Comparison of ENCODE assay signal across 8 cellular contexts in genomic region chr4:112636688-112637551, GRCh38. TPM values are rescaled to one million over a fixed set of nuclear protein-coding genes. Genes with fewer than 3 reads are reported as not detected.
DNase-seq lines count a peak whose midpoint lies in the region; ATAC-seq and TF ChIP-seq lines count a peak whose summit lies in the region.

LARP7 (plus strand) TSS chr4:112637143; CDS start chr4:112644670, 7,527 bp downstream.
A gene with protein sequence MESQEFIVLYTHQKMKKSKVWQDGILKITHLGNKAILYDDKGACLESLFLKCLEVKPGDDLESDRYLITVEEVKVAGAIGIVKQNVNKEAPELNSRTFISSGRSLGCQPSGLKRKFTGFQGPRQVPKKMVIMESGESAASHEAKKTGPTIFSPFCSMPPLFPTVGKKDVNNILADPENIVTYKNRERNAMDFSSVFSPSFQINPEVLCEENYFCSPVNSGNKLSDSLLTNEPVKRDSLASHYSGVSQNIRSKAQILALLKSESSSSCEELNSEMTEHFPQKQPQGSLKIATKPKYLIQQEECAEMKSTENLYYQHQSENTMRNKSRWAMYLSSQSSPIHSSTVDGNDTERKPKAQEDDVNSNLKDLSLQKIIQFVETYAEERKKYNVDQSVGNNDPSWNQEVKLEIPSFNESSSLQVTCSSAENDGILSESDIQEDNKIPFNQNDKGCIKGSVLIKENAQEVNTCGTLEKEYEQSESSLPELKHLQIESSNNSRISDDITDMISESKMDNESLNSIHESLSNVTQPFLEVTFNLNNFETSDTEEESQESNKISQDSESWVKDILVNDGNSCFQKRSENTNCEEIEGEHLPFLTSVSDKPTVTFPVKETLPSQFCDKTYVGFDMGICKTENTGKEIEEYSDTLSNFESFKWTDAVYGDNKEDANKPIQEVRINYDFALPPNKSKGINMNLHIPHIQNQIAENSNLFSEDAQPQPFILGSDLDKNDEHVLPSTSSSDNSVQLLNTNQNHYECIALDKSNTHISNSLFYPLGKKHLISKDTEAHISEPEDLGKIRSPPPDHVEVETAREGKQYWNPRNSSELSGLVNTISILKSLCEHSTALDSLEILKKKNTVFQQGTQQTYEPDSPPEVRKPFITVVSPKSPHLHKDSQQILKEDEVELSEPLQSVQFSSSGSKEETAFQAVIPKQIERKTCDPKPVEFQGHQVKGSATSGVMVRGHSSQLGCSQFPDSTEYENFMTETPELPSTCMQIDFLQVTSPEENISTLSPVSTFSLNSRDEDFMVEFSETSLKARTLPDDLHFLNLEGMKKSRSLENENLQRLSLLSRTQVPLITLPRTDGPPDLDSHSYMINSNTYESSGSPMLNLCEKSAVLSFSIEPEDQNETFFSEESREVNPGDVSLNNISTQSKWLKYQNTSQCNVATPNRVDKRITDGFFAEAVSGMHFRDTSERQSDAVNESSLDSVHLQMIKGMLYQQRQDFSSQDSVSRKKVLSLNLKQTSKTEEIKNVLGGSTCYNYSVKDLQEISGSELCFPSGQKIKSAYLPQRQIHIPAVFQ (N-terminal part only) (minus strand): TSS chr4:112636909. CDS start chr4:112633176, 3,733 bp downstream.

- intact Hi-C loops in OCI-LY7 (cut with micrococcal nuclease; ENCODE audit: unreplicated experiment) (loop anchor here (1.0 to 10.0 kb wide), 6 partner anchors 60 to 1968 kb away; partner anchors contain the start of genes AP1AR, CAMK2D and FAM241A), mucosa of descending colon (cut with DNase I, micrococcal nuclease) (loop anchor here (10.0 kb wide), 2 partner anchors 128 to 298 kb away; no protein-coding TSS in a partner anchor)

- peaks cover 93% of the 10 kb centered on the region for H3K79me2 ChIP-seq in OCI-LY7 (ENCODE audit: insufficient read depth, low read depth, low read length)

- peak within 1 kb of the TSS; percentile 88 for H3K4me3 ChIP-seq in OCI-LY7 (ENCODE audit: low read depth, low read length, poor library complexity, severe bottlenecking)
- peak within 1 kb of the TSS; percentile 22 for H3K4me3 ChIP-seq in mucosa of descending colon

- H3K36me3 ChIP-seq in OCI-LY7 (ENCODE audit: insufficient read depth, low read length) (peaks cover 24% of the 10 kb centered on the region), mucosa of descending colon (ENCODE audit: low read depth) (no peaks in the 10 kb centered on the region)

- H3K4me2 ChIP-seq in OCI-LY7 (ENCODE audit: low read length): peak within 1 kb of the TSS; percentile 97

- ATAC-seq in GM21526 (IDR thresholded peaks at IDR 0.05; ENCODE audit: low FRiP score, unreplicated experiment) (peak; percentile 86), mucosa of descending colon (peak; percentile 98)

- no peaks in the 10 kb centered on the region for H3K9me3 ChIP-seq in OCI-LY7 (ENCODE audit: low read length)
- H3K9me3 ChIP-seq in mucosa of descending colon: no peaks in the 10 kb centered on the region

- DNase-seq in DMS114 treated with DMSO at 0.1 percent for 48 hours (lab: John Stamatoyannopoulos, UW; ENCODE audit: unreplicated experiment): peak; percentile 94
- peak; percentile 59 for DNase-seq in HuH-7.5 (ENCODE audit: low spot score)
- DNase-seq in OCI-LY7 (ENCODE audit: low spot score): peak; percentile 99
- DNase-seq in activated T-cell treated with anti-CD3 and anti-CD28 coated beads for 24 hours (ENCODE audit: low read depth): peak; percentile 97
- peak; percentile 95 for DNase-seq in epithelial cell of prostate (ENCODE audit: low read depth, low spot score)
- peak; percentile 98 to 99 (median 99) for DNase-seq in mucosa of descending colon
- DNase-seq in stimulated activated CD8-positive, alpha-beta memory T cell treated with anti-CD3 and anti-CD28 coated beads, Interleukin-4, amount 100 ng/mL, for 24 hours (ENCODE audit: low read depth): peak; percentile 95

- peak within 1 kb of the TSS; percentile 91; the same call in 1 of the 2 replicates for H2AFZ ChIP-seq in OCI-LY7 (ENCODE audit: low read length)

- H3K27ac ChIP-seq in OCI-LY7 (ENCODE audit: low read depth, low read length, poor library complexity, severe bottlenecking) (peak within 1 kb of the TSS; percentile 79), epithelial cell of prostate (peak within 1 kb of the TSS; percentile 92)

- TF ChIP-seq CTCF in OCI-LY7 (conservative IDR thresholded peaks at IDR 0.05; ENCODE audit: low read length) (peak; percentile 92), mucosa of descending colon (IDR thresholded peaks at IDR 0.05) (peak; percentile 91)

- POLR2A ChIA-PET in OCI-LY7 (lab: Charles Lee): interaction anchor here (0.6 to 1.2 kb wide), 3 partner anchors 9 to 351 kb away, joined by 3 to 7 read pairs (median 3); no protein-coding TSS in a partner anchor

- BruUV-seq in OCI-LY7 (replicated peaks; lab: Mats Ljungman, UMichigan): no TSS peak

- H4K20me1 ChIP-seq in OCI-LY7 (ENCODE audit: insufficient read depth, low read length): peaks cover 17% of the 10 kb centered on the region; the same call in 1 of the 2 replicates

- H3K9me2 ChIP-seq in OCI-LY7 (ENCODE audit: insufficient read depth, low read length): no peaks in the 10 kb centered on the region

- CTCF ChIA-PET in OCI-LY7 (lab: Charles Lee; ENCODE audit: unreplicated experiment): interaction anchor here (1.0 kb wide), 2 partner anchors 78 to 128 kb away, joined by 3 to 4 read pairs; no protein-coding TSS in a partner anchor

- peaks cover 33% of the 10 kb centered on the region for H3K4me1 ChIP-seq in OCI-LY7 (ENCODE audit: insufficient read depth, low read length, poor library complexity, severe bottlenecking)
- H3K4me1 ChIP-seq in mucosa of descending colon (ENCODE audit: low read depth): peaks cover 9% of the 10 kb centered on the region

RNA-seq across cellular contexts. Expression of gene LARP7, which starts in this region (rescaled TPM):
- total RNA-seq in OCI-LY7 (2014; rRNA removed; shearing (Covaris generic)): 35.0 and 61.3 TPM in 2 replicates
- total RNA-seq in OCI-LY7 (2022) (53.9 and 59.2 TPM in 2 replicates), mucosa of descending colon (10 to 100 TPM; 37.7 to 46.5 (median 38.5) TPM)

RNA-seq across cellular contexts. Expression of the second gene that starts in this region (rescaled TPM):
- total RNA-seq in OCI-LY7 (2014; rRNA removed; shearing (Covaris generic)): 54.4 and 63.5 TPM in 2 replicates
- total RNA-seq in OCI-LY7 (2022) (68.1 and 80.0 TPM in 2 replicates), mucosa of descending colon (1 to 10 TPM; 2.6 to 6.8 (median 3.7) TPM)

Comparison
In these comparisons a context has a peak if more than half of its experiments do, and no peak if none do; other contexts are left out.
1. Peak in every context shown above with its lines: DNase-seq, ATAC-seq, H3K4me3 ChIP-seq and H3K27ac ChIP-seq.
2. RNA of the second gene that starts in this region (total RNA-seq): 54.4 to 80.0 TPM in OCI-LY7; 2.6 to 6.8 TPM in mucosa of descending colon; every median in the first group is over 4 times any median in the second.